In the genomic region with DNA sequence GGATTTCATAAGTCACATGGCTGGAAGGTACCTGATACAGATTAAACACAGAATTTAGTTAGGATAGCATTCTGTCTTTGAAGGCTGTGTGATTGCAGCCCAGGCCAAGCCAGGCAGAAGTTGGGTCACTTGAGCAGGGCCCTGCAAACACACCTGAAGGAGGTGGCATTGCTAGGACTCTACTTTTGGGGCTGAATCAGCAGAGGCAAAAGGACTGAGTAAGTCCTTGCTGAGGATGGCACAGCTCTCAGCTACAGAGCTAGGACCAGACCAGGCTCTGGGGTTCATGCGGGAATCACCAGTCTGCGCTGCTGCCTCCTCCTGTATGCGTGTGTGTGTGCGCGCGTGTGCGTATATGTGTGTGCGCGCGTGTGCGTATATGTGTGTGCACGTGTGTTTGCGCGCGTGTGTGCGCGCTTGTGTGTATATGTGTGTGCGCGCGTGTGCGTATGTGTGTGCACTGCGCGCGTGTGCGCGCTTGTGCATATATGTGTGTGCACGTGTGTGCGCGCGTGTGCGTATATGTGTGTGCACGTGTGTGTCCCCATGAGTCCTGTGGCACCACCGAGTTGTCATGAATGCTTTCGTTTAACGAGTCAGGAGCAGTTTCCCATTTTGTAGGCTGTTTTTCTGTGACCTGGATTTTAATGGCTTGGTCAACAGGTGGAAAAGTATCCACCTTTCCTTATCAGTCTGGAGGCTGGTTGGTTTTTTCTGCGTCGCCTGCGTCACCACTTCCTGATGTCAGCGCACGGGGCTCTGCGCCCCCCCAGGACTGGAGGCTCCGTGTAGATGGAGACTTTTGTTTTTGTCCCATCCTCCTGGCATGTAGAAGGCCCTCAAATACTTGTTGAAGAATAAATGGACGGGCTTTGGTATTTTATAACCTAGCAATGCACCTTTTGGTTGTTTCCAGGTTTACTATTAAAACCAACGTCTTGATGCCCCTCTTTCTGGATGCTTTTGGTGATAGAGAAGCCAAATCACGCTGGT, we compare ENCODE assay signal across 9 cellular contexts. TPM values are rescaled to one million over a fixed set of nuclear protein-coding genes. Genes with fewer than 3 reads are reported as not detected.
DNase-seq lines count a peak whose midpoint lies in the region; ATAC-seq and TF ChIP-seq lines count a peak whose summit lies in the region.
"Had no signal": no experiment of that assay in that cellular context is flagged by ENCODE, and none has a peak within 500 bp of the region (broad histone marks: within the 10 kb centered on the region; RNA-seq: fewer than 3 reads in every experiment).

No MANE protein-coding gene starts in this region.

- H3K4me3 ChIP-seq in aorta (ENCODE audit: low read length in 2 of 2) (no peak overlapping the region), brain microvascular endothelial cell (ENCODE audit: low read depth, low read length) (no peak overlapping the region), Peyer's patch (no peak overlapping the region)
- H3K4me3 ChIP-seq: testis had no signal

- in situ Hi-C loops in brain microvascular endothelial cell (cut with HindIII; ENCODE audit: low pct_ligation_motif_present, low sequenced_read_pairs), result no loop called here

- H3K27ac Mint-ChIP-seq in activated CD4-positive, alpha-beta memory T cell treated with anti-CD3 and anti-CD28 coated beads for 36 hours, result peak overlapping the region; percentile 25
- H3K27ac Mint-ChIP-seq in memory B cell, result peak overlapping the region; percentile 67

- H3K9me3 Mint-ChIP-seq in activated CD4-positive, alpha-beta memory T cell treated with anti-CD3 and anti-CD28 coated beads for 36 hours, result no peaks in the 10 kb centered on the region
- no peaks in the 10 kb centered on the region for H3K9me3 Mint-ChIP-seq in memory B cell

- H3K36me3 Mint-ChIP-seq in activated CD4-positive, alpha-beta memory T cell treated with anti-CD3 and anti-CD28 coated beads for 36 hours, result no peaks in the 10 kb centered on the region
- no peaks in the 10 kb centered on the region for H3K36me3 Mint-ChIP-seq in memory B cell

- H3K36me3 ChIP-seq in aorta (ENCODE audit: control insufficient read depth in 1 of 2, insufficient read depth in 2 of 2, low read length in 1 of 2), result no peaks in the 10 kb centered on the region
- H3K36me3 ChIP-seq in brain microvascular endothelial cell (replicated peaks), result no peaks in the 10 kb centered on the region
- no peaks in the 10 kb centered on the region for H3K36me3 ChIP-seq in Peyer's patch

- intact Hi-C loops in activated CD4-positive, alpha-beta memory T cell treated with anti-CD3 and anti-CD28 coated beads for 36 hours (cut with micrococcal nuclease), result loop anchor here (2.0 kb wide), 1 partner anchor 24 kb away; no protein-coding TSS in a partner anchor
- intact Hi-C loops in aorta (cut with DNase I), result no loop called here

- peak overlapping the region in 1 of 2 donors; percentile 21 for H3K27ac ChIP-seq in aorta (ENCODE audit: low read depth in 1 of 2, low read length in 2 of 2)
- H3K27ac ChIP-seq in brain microvascular endothelial cell, result no peak overlapping the region
- peak overlapping the region in 2 of 4 donors; percentile 1 to 62 for H3K27ac ChIP-seq in Peyer's patch
- H3K27ac ChIP-seq: testis had no signal

- H3K27me3 ChIP-seq in aorta (ENCODE audit: control insufficient read depth in 1 of 2, insufficient read depth in 2 of 2, low read length in 1 of 2) (no peaks in the 10 kb centered on the region), brain microvascular endothelial cell (replicated peaks) (no peaks in the 10 kb centered on the region), Peyer's patch (no peaks in the 10 kb centered on the region)
- H3K27me3 ChIP-seq: testis had no signal

- ATAC-seq in memory B cell (ENCODE audit: low read depth) (no peak), aorta (ENCODE audit: low FRiP score) (peak; percentile 13), HG03354 (IDR thresholded peaks at IDR 0.05; ENCODE audit: poor library complexity, severe bottlenecking, unreplicated experiment) (no peak)

- peak overlapping the region; percentile 61 for H3K4me3 Mint-ChIP-seq in activated CD4-positive, alpha-beta memory T cell treated with anti-CD3 and anti-CD28 coated beads for 36 hours
- H3K4me3 Mint-ChIP-seq in memory B cell, result peak overlapping the region; percentile 76

- CTCF ChIA-PET in activated CD4-positive, alpha-beta memory T cell treated with anti-CD3 and anti-CD28 coated beads for 36 hours (lab: Charles Lee), result interaction anchor here (0.8 to 1.6 kb wide), 2 partner anchors 10 to 19 kb away, joined by 3 to 6 read pairs; no protein-coding TSS in a partner anchor

- peak in 4 of 6 experiments; percentile 11 to 42 (median 28) for DNase-seq in stimulated activated naive CD4-positive, alpha-beta T cell (lab: John Stamatoyannopoulos, UW)
- no peak for DNase-seq in stimulated activated naive CD4-positive, alpha-beta T cell treated with Interleukin-2 at 50 U/mL for 16 hours (lab: John Stamatoyannopoulos, UW)
- no peak for DNase-seq in activated CD4-positive, alpha-beta memory T cell treated with anti-CD3 and anti-CD28 coated beads for 36 hours
- DNase-seq in memory B cell (ENCODE audit: low spot score in 2 of 2) (no peak), aorta (no peak), brain microvascular endothelial cell (no peak), Peyer's patch (no peak)
- DNase-seq: testis had no signal

- H3K4me1 Mint-ChIP-seq in activated CD4-positive, alpha-beta memory T cell treated with anti-CD3 and anti-CD28 coated beads for 36 hours (ENCODE audit: low read depth), result peaks cover 65% of the 10 kb centered on the region
- peaks cover 56% of the 10 kb centered on the region for H3K4me1 Mint-ChIP-seq in memory B cell

- TF ChIP-seq POLR2A in Peyer's patch (IDR thresholded peaks at IDR 0.05), result no peak

- H3K27me3 Mint-ChIP-seq in activated CD4-positive, alpha-beta memory T cell treated with anti-CD3 and anti-CD28 coated beads for 36 hours, result no peaks in the 10 kb centered on the region
- H3K27me3 Mint-ChIP-seq in memory B cell, result no peaks in the 10 kb centered on the region

- H3K9me3 ChIP-seq in aorta (ENCODE audit: control insufficient read depth, low read length) (no peaks in the 10 kb centered on the region), Peyer's patch (no peaks in the 10 kb centered on the region)
- H3K9me3 ChIP-seq: testis had no signal

- TF ChIP-seq CTCF in brain microvascular endothelial cell (IDR thresholded peaks at IDR 0.05; ENCODE audit: low read depth, low read length, missing control alignments) (no peak), Peyer's patch (IDR thresholded peaks at IDR 0.05) (no peak)

- 83 to 85% methylated on average over 44 to 45 of the region's 45 CpGs for WGBS in aorta, 2 donors

- POLR2A ChIA-PET in activated CD4-positive, alpha-beta memory T cell treated with anti-CD3 and anti-CD28 coated beads for 36 hours (lab: Charles Lee), result no interaction called here

- peaks cover 3 to 5% of the 10 kb centered on the region in 2 donors for H3K4me1 ChIP-seq in aorta (ENCODE audit: control insufficient read depth in 1 of 2, insufficient read depth in 2 of 2, low read length in 2 of 2)
- peaks cover 0 to 23% (median 9%) of the 10 kb centered on the region in 4 donors for H3K4me1 ChIP-seq in Peyer's patch

RNA-seq across cellular contexts. Expression of gene ADARB1, which starts 34.7 kb away (rescaled TPM):
- total RNA-seq in activated CD4-positive, alpha-beta memory T cell treated with anti-CD3 and anti-CD28 coated beads for 36 hours, result 10 to 100 TPM; 37.6 to 40.6 TPM
- total RNA-seq in aorta, result 100 to 1,000 TPM in 1 of 2 donors, 10 to 100 TPM in 1; 87.9 to 224 TPM
- 10 to 100 TPM; 54.7 to 93.3 TPM for polyA plus RNA-seq in aorta
- total RNA-seq in Peyer's patch, result 10 to 100 TPM in 2 of 4 donors, 1 to 10 TPM in 2; 7.4 to 47.9 (median 10.0) TPM

Comparison
In these comparisons a context has a peak if more than half of its experiments do, and no peak if none do; other contexts are left out.
1. DNase-seq: peak in stimulated activated naive CD4-positive, alpha-beta T cell (4 of 6); none in stimulated activated naive CD4-positive, alpha-beta T cell treated with Interleukin-2 at 50 U/mL for 16 hours (single experiment), activated CD4-positive, alpha-beta memory T cell treated with anti-CD3 and anti-CD28 coated beads for 36 hours (single experiment), memory B cell (0 of 2), aorta (0 of 2), brain microvascular endothelial cell (single experiment) and Peyer's patch (0 of 3).